ENCODE assay signal across 25 cellular contexts in the genomic region with DNA sequence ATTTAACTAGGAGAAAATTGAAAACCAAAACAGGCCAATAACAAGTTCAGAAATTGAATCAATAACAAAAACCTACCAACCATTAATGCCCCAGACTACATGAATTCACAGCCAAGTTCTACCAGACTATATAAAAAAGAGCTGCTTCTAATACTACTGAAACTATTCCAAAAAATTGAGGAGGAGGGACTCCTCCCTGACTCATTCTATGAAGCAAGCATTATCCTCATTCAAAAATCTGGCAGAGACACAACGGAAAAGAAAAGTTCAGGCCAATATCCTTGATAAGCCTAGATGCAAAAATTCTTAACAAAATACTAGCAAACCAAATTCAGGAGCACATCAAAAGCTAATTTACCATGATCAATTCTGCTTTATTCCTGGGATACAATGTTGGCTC.
DNase-seq lines count a peak whose midpoint lies in the region; ATAC-seq and TF ChIP-seq lines count a peak whose summit lies in the region.
"Had no signal": no experiment of that assay in that cellular context is flagged by ENCODE, and none has a peak within 500 bp of the region (broad histone marks: within the 10 kb centered on the region; RNA-seq: fewer than 3 reads in every experiment).

No MANE protein-coding gene starts in this region.

- H3K4me3 ChIP-seq in OCI-LY7 (ENCODE audit: low read depth, low read length, poor library complexity, severe bottlenecking) (no peak overlapping the region), thyroid gland (replicated peaks in 1 of 3) (no peak overlapping the region)
- H3K4me3 ChIP-seq: BLaER1, GM12878 had no signal

- ATAC-seq in Right ventricle myocardium inferior: peak; percentile 23
- no peak for ATAC-seq in left ventricle myocardium superior
- ATAC-seq in omental fat pad (ENCODE audit: low FRiP score): peak; percentile 75
- ATAC-seq in stimulated activated naive CD8-positive, alpha-beta T cell treated with anti-CD3 and anti-CD28 coated beads, Interleukin-15, amount 100 ng/mL, for 72 hours: no peak
- ATAC-seq: GM12878 had no signal

- H3K36me3 ChIP-seq in OCI-LY7 (ENCODE audit: insufficient read depth, low read length): no peaks in the 10 kb centered on the region
- no peaks in the 10 kb centered on the region for H3K36me3 ChIP-seq in thyroid gland
- H3K36me3 ChIP-seq: BE2C, BLaER1 had no signal

- no TSS peak for BruUV-seq in OCI-LY7 (replicated peaks; lab: Mats Ljungman, UMichigan)

- H3K9me3 Mint-ChIP-seq in stimulated activated naive CD8-positive, alpha-beta T cell treated with anti-CD3 and anti-CD28 coated beads, Interleukin-15, amount 100 ng/mL, for 72 hours: peaks cover 14 to 30% of the 10 kb centered on the region in 2 donors

- no peak overlapping the region for H3K27ac Mint-ChIP-seq in stimulated activated naive CD8-positive, alpha-beta T cell treated with anti-CD3 and anti-CD28 coated beads, Interleukin-15, amount 100 ng/mL, for 72 hours
- H3K27ac Mint-ChIP-seq: CD4-positive, alpha-beta memory T cell; CD8-positive, alpha-beta memory T cell had no signal

- H3K9me3 ChIP-seq in OCI-LY7 (ENCODE audit: low read length) (peaks cover 13% of the 10 kb centered on the region; the same call in 1 of the 2 replicates), thyroid gland (no peaks in the 10 kb centered on the region)
- H3K9me3 ChIP-seq: BE2C had no signal

- CTCF ChIA-PET in OCI-LY7 (lab: Charles Lee; ENCODE audit: unreplicated experiment): no interaction called here

- intact Hi-C loops in Right ventricle myocardium inferior (cut with DNase I) (no loop called here), left ventricle myocardium superior (cut with micrococcal nuclease) (no loop called here), OCI-LY7 (cut with micrococcal nuclease; ENCODE audit: unreplicated experiment) (no loop called here), thyroid gland (cut with DNase I) (no loop called here)

- no peaks in the 10 kb centered on the region for H4K20me1 ChIP-seq in OCI-LY7 (ENCODE audit: insufficient read depth, low read length)
- H4K20me1 ChIP-seq: BLaER1 had no signal

- no peaks in the 10 kb centered on the region for H3K79me2 ChIP-seq in OCI-LY7 (ENCODE audit: insufficient read depth, low read depth, low read length)

- H3K27me3 ChIP-seq in thyroid gland: no peaks in the 10 kb centered on the region
- H3K27me3 ChIP-seq: BE2C, BLaER1 had no signal

- POLR2A ChIA-PET in OCI-LY7 (lab: Charles Lee): no interaction called here

- no peaks in the 10 kb centered on the region for H3K9me2 ChIP-seq in OCI-LY7 (ENCODE audit: insufficient read depth, low read length)

- H3K27me3 Mint-ChIP-seq in stimulated activated naive CD8-positive, alpha-beta T cell treated with anti-CD3 and anti-CD28 coated beads, Interleukin-15, amount 100 ng/mL, for 72 hours: no peaks in the 10 kb centered on the region
- H3K27me3 Mint-ChIP-seq: CD4-positive, alpha-beta memory T cell; CD4-positive, CD25-positive, alpha-beta regulatory T cell had no signal

- H3K4me1 Mint-ChIP-seq in stimulated activated naive CD8-positive, alpha-beta T cell treated with anti-CD3 and anti-CD28 coated beads, Interleukin-15, amount 100 ng/mL, for 72 hours: no peaks in the 10 kb centered on the region
- H3K4me1 Mint-ChIP-seq: CD4-positive, alpha-beta memory T cell; CD4-positive, CD25-positive, alpha-beta regulatory T cell; CD8-positive, alpha-beta memory T cell had no signal

- H3K4me2 ChIP-seq in OCI-LY7 (ENCODE audit: low read length): no peak overlapping the region; the same call in 1 of the 2 replicates
- H3K4me2 ChIP-seq: BLaER1 had no signal

- no peak for TF ChIP-seq POLR2A in thyroid gland (IDR thresholded peaks at IDR 0.05)

- DNase-seq in Right ventricle myocardium inferior (ENCODE audit: missing footprints) (no peak), left ventricle myocardium superior (no peak), OCI-LY7 (ENCODE audit: low spot score) (no peak), astrocyte of the hippocampus (ENCODE audit: low read depth, low spot score) (peak; percentile 36), omental fat pad (ENCODE audit: low spot score) (no peak), thyroid gland (no peak)
- no peak for DNase-seq in stimulated activated naive CD8-positive, alpha-beta T cell treated with anti-CD3 and anti-CD28 coated beads, Interleukin-15, amount 100 ng/mL, for 72 hours
- DNase-seq: 8988T; ACHN; BE2C; C1 segment of cervical spinal cord; CD4-positive, alpha-beta memory T cell; CD4-positive, CD25-positive, alpha-beta regulatory T cell; CD8-positive, alpha-beta memory T cell; COR-L47; DMS 273 treated with DMSO at 0.1 percent for 48 hours; DMS153; DMS53; DMS79; DND-41; EL; GDM1 had no signal

- H2AFZ ChIP-seq in OCI-LY7 (ENCODE audit: low read length): peak overlapping the region; percentile 59; the same call in 1 of the 2 replicates

- TF ChIP-seq CTCF in OCI-LY7 (conservative IDR thresholded peaks at IDR 0.05; ENCODE audit: low read length): no peak
- no peak for TF ChIP-seq CTCF in omental fat pad (IDR thresholded peaks at IDR 0.05)
- TF ChIP-seq CTCF in thyroid gland (IDR thresholded peaks at IDR 0.05): no peak

- WGBS in thyroid gland, 2 donors: 61 to 88% methylated on average over 1 of the region's 1 CpG

- peaks cover 46% of the 10 kb centered on the region for H3K4me1 ChIP-seq in OCI-LY7 (ENCODE audit: insufficient read depth, low read length, poor library complexity, severe bottlenecking)
- H3K4me1 ChIP-seq in thyroid gland: no peaks in the 10 kb centered on the region
- H3K4me1 ChIP-seq: BE2C had no signal

- H3K27ac ChIP-seq in OCI-LY7 (ENCODE audit: low read depth, low read length, poor library complexity, severe bottlenecking) (peak overlapping the region; percentile 39), thyroid gland (no peak overlapping the region)
- H3K27ac ChIP-seq: BLaER1 had no signal

- no peak overlapping the region for H3K4me3 Mint-ChIP-seq in stimulated activated naive CD8-positive, alpha-beta T cell treated with anti-CD3 and anti-CD28 coated beads, Interleukin-15, amount 100 ng/mL, for 72 hours
- H3K4me3 Mint-ChIP-seq: CD14-positive monocyte; CD4-positive, alpha-beta memory T cell; CD4-positive, CD25-positive, alpha-beta regulatory T cell; CD8-positive, alpha-beta memory T cell had no signal

Comparison
In these comparisons a context has a peak if more than half of its experiments do, and no peak if none do; other contexts are left out.
1. ATAC-seq: peak in Right ventricle myocardium inferior (single experiment) and omental fat pad (single experiment); none in left ventricle myocardium superior (single experiment) and stimulated activated naive CD8-positive, alpha-beta T cell treated with anti-CD3 and anti-CD28 coated beads, Interleukin-15, amount 100 ng/mL, for 72 hours (single experiment).